Comparison of ENCODE assay signal across 8 cellular contexts in the genomic region with DNA sequence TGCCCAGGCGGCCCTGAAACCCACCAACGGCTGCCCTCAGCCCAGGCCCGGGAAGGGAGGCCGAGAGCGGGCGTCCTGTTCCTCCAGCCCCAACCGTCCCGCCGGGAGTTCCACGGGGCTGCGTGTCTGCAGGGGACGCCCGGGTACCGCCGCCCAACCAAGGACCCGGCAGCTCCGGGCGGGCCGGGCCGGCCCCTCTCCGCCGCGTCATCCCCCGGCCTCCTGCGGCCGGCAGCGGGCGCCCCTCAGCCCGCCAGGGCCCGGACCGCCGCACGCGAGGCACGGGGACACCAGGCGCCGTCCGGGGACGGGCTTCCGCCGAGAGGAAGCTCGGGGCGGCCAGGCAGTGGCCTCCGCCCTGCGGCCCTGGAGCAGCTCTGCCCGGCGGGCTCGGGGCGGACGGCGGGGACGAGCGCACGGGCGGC. TPM values are rescaled to one million over a fixed set of nuclear protein-coding genes. Genes with fewer than 3 reads are reported as not detected.
DNase-seq lines count a peak whose midpoint lies in the region; ATAC-seq and TF ChIP-seq lines count a peak whose summit lies in the region.

No MANE protein-coding gene starts in this region.

- H3K4me1 Mint-ChIP-seq in stimulated activated naive B cell treated with anti-CD40 and anti-IgM and Interleukin-4, amounts not matched to agents 10 μg/mL and 1 μg/mL and 100 μg/mL, for 72 hours, result peaks cover 8 to 22% of the 10 kb centered on the region in 2 donors

- DNase-seq in GM04504 (ENCODE audit: low read depth) (peak; percentile 41), astrocyte of the cerebellum (ENCODE audit: low read depth) (no peak), GF-D8 (lab: John Stamatoyannopoulos, UW) (no peak), NCI-H1694 treated with DMSO at 0.1 percent for 48 hours (lab: John Stamatoyannopoulos, UW) (no peak)
- no peak for DNase-seq in Jurkat, Clone E6-1 (ENCODE audit: low read depth, low spot score)
- no peak for DNase-seq in stimulated activated naive B cell treated with anti-CD40 and anti-IgM and Interleukin-4, amounts not matched to agents 10 μg/mL and 1 μg/mL and 100 μg/mL, for 72 hours

- ATAC-seq in GM21390 (IDR thresholded peaks at IDR 0.05; ENCODE audit: unreplicated experiment), result peak; percentile 35
- peak; percentile 69 to 72 for ATAC-seq in stimulated activated naive B cell treated with anti-CD40 and anti-IgM and Interleukin-4, amounts not matched to agents 10 μg/mL and 1 μg/mL and 100 μg/mL, for 72 hours (replicated peaks)

- no peaks in the 10 kb centered on the region for H3K9me3 Mint-ChIP-seq in stimulated activated naive B cell treated with anti-CD40 and anti-IgM and Interleukin-4, amounts not matched to agents 10 μg/mL and 1 μg/mL and 100 μg/mL, for 72 hours

- H3K27me3 Mint-ChIP-seq in stimulated activated naive B cell treated with anti-CD40 and anti-IgM and Interleukin-4, amounts not matched to agents 10 μg/mL and 1 μg/mL and 100 μg/mL, for 72 hours, result no peaks in the 10 kb centered on the region

- TF ChIP-seq CTCF in astrocyte of the cerebellum (IDR thresholded peaks at IDR 0.05; ENCODE audit: low read depth, low read length, missing control alignments), result no peak

- H3K27ac Mint-ChIP-seq in stimulated activated naive B cell treated with anti-CD40 and anti-IgM and Interleukin-4, amounts not matched to agents 10 μg/mL and 1 μg/mL and 100 μg/mL, for 72 hours, result peak overlapping the region; percentile 80

- peak overlapping the region; percentile 78 for H3K4me3 ChIP-seq in Jurkat, Clone E6-1 (ENCODE audit: low read length)
- H3K4me3 ChIP-seq in astrocyte of the cerebellum (ENCODE audit: low read depth, low read length) (peak overlapping the region; percentile 75), iPS-11a (ENCODE audit: low read depth, low read length) (peak overlapping the region; percentile 61)

- peak overlapping the region; percentile 81 to 83 for H3K4me3 Mint-ChIP-seq in stimulated activated naive B cell treated with anti-CD40 and anti-IgM and Interleukin-4, amounts not matched to agents 10 μg/mL and 1 μg/mL and 100 μg/mL, for 72 hours

- peaks cover 18 to 23% of the 10 kb centered on the region in 2 donors for H3K36me3 Mint-ChIP-seq in stimulated activated naive B cell treated with anti-CD40 and anti-IgM and Interleukin-4, amounts not matched to agents 10 μg/mL and 1 μg/mL and 100 μg/mL, for 72 hours

- in situ Hi-C loops in astrocyte of the cerebellum (cut with HindIII; ENCODE audit: low sequenced_read_pairs), result no loop called here

RNA-seq across cellular contexts. Expression of gene FBXW5, which starts 0.4 kb away (rescaled TPM):
- polyA plus RNA-seq in Jurkat, Clone E6-1 (2012; ENCODE audit: insufficient read depth, insufficient read length), result 74.0 TPM

RNA-seq across cellular contexts. Expression of gene C8G, which starts 0.9 kb away (rescaled TPM):
- polyA plus RNA-seq in Jurkat, Clone E6-1 (2012; ENCODE audit: insufficient read depth, insufficient read length), result 3.2 TPM

RNA-seq across cellular contexts. Expression of gene LCN12, which starts 8.0 kb away (rescaled TPM):
- polyA plus RNA-seq in Jurkat, Clone E6-1 (2012; ENCODE audit: insufficient read depth, insufficient read length), result not detected

RNA-seq across cellular contexts. Expression of gene PTGDS, which starts 33.2 kb away (rescaled TPM):
- polyA plus RNA-seq in Jurkat, Clone E6-1 (2012; ENCODE audit: insufficient read depth, insufficient read length), result not detected

RNA-seq across cellular contexts. Expression of gene LCNL1, which starts 38.7 kb away (rescaled TPM):
- not detected for polyA plus RNA-seq in Jurkat, Clone E6-1 (2012; ENCODE audit: insufficient read depth, insufficient read length)
